Comparison of ENCODE assay signal across 8 cellular contexts in genomic region chr10:5890519-5890878, GRCh38. TPM values are rescaled to one million over a fixed set of nuclear protein-coding genes. Genes with fewer than 3 reads are reported as not detected.
A peak's percentile ranks its signal among the peaks of the same experiment; 100 is the strongest.
DNase-seq lines count a peak whose midpoint lies in the region; ATAC-seq and TF ChIP-seq lines count a peak whose summit lies in the region.

No MANE protein-coding gene starts in this region.

- H2AFZ ChIP-seq in smooth muscle cell (ENCODE audit: low read depth), result no peak overlapping the region

- in situ Hi-C loops in KBM-7 (cut with MboI; ENCODE audit: low pct_unique_long_range_greater_than_20kb, low sequenced_read_pairs), result no loop called here

- no peaks in the 10 kb centered on the region for H3K9me3 Mint-ChIP-seq in activated naive CD4-positive, alpha-beta T cell treated with anti-CD3 and anti-CD28 coated beads, Interleukin-2, amount 10 ng/mL, durations not matched to agents 7 days and 5 days

- H3K27me3 ChIP-seq in iPS DF 6.9 (ENCODE audit: control insufficient read depth, insufficient read depth, low read length), result no peaks in the 10 kb centered on the region
- no peaks in the 10 kb centered on the region for H3K27me3 ChIP-seq in smooth muscle cell (ENCODE audit: low read depth)

- H3K4me1 Mint-ChIP-seq in activated naive CD4-positive, alpha-beta T cell treated with anti-CD3 and anti-CD28 coated beads, Interleukin-2, amount 10 ng/mL, durations not matched to agents 7 days and 5 days, result peaks cover 59% of the 10 kb centered on the region

- no peak for TF ChIP-seq CTCF in smooth muscle cell (IDR thresholded peaks at IDR 0.05; ENCODE audit: borderline replicate concordance, insufficient read depth, poor library complexity, severe bottlenecking)

- peak overlapping the region; percentile 68 for H3K9ac ChIP-seq in smooth muscle cell (ENCODE audit: low read depth)

- peak overlapping the region; percentile 86 for H3K4me2 ChIP-seq in smooth muscle cell

- no CpG with 5 or more reads among the region's 28 CpGs for WGBS in iPS DF 6.9 (ENCODE audit: insufficient coverage, insufficient read length)
- 0% methylated on average over 16 of the region's 28 CpGs for WGBS in smooth muscle cell (ENCODE audit: low lambda C conversion rate)

- H3K4me3 Mint-ChIP-seq in activated naive CD4-positive, alpha-beta T cell treated with anti-CD3 and anti-CD28 coated beads, Interleukin-2, amount 10 ng/mL, durations not matched to agents 7 days and 5 days, result peak overlapping the region; percentile 90

- DNase-seq in CD1c-positive myeloid dendritic cell (ENCODE audit: extremely low spot score), result peak; percentile 61
- peak; percentile 43 for DNase-seq in KBM-7
- no peak for DNase-seq in activated naive CD4-positive, alpha-beta T cell treated with anti-CD3 and anti-CD28 coated beads, Interleukin-2, amount 10 ng/mL, durations not matched to agents 7 days and 5 days
- DNase-seq in iPS DF 6.9 (ENCODE audit: low read depth, low spot score), result no peak
- no peak for DNase-seq in smooth muscle cell (lab: John Stamatoyannopoulos, UW; ENCODE audit: unreplicated experiment)
- no peak for DNase-seq in nucleus accumbens (lab: John Stamatoyannopoulos, UW)

- CTCF ChIA-PET in activated naive CD4-positive, alpha-beta T cell treated with anti-CD3 and anti-CD28 coated beads, Interleukin-2, amount 10 ng/mL, durations not matched to agents 7 days and 5 days (lab: Charles Lee), result interaction anchor here (0.5 to 0.7 kb wide), 2 partner anchors 92 to 268 kb away, joined by 3 to 4 read pairs; no protein-coding TSS in a partner anchor

- H3K79me2 ChIP-seq in smooth muscle cell (ENCODE audit: low read depth), result peaks cover 58% of the 10 kb centered on the region

- ATAC-seq in GM21390 (IDR thresholded peaks at IDR 0.05; ENCODE audit: unreplicated experiment) (peak; percentile 6), GM18873 (IDR thresholded peaks at IDR 0.05; ENCODE audit: low FRiP score, unreplicated experiment) (no peak)

- H3K9me3 ChIP-seq in iPS DF 6.9 (ENCODE audit: control insufficient read depth, insufficient read depth, low read length) (no peaks in the 10 kb centered on the region), smooth muscle cell (replicated peaks; ENCODE audit: low read depth) (no peaks in the 10 kb centered on the region)

- H3K36me3 ChIP-seq in iPS DF 6.9 (ENCODE audit: control insufficient read depth, insufficient read depth, low read length) (peaks cover 8% of the 10 kb centered on the region), smooth muscle cell (ENCODE audit: low read depth) (no peaks in the 10 kb centered on the region)

- no peaks in the 10 kb centered on the region for H3F3A ChIP-seq in smooth muscle cell (ENCODE audit: low read depth)

- H3K27ac ChIP-seq in iPS DF 6.9 (ENCODE audit: low read length) (no peak overlapping the region), smooth muscle cell (ENCODE audit: low read depth) (peak overlapping the region; percentile 47)

- peak overlapping the region; percentile 76 for H3K4me3 ChIP-seq in iPS DF 6.9 (ENCODE audit: low read length)
- peak overlapping the region; percentile 96 for H3K4me3 ChIP-seq in smooth muscle cell

- H3K4me1 ChIP-seq in iPS DF 6.9 (ENCODE audit: control insufficient read depth, insufficient read depth, low read length) (no peaks in the 10 kb centered on the region; the same call in 1 of the 2 replicates), smooth muscle cell (ENCODE audit: low read depth) (peaks cover 20% of the 10 kb centered on the region)

- H3K27ac Mint-ChIP-seq in activated naive CD4-positive, alpha-beta T cell treated with anti-CD3 and anti-CD28 coated beads, Interleukin-2, amount 10 ng/mL, durations not matched to agents 7 days and 5 days, result peak overlapping the region; percentile 81

- peaks cover 38% of the 10 kb centered on the region for H4K20me1 ChIP-seq in smooth muscle cell (ENCODE audit: low read depth)

- no peaks in the 10 kb centered on the region for H3K27me3 Mint-ChIP-seq in activated naive CD4-positive, alpha-beta T cell treated with anti-CD3 and anti-CD28 coated beads, Interleukin-2, amount 10 ng/mL, durations not matched to agents 7 days and 5 days

- peaks cover 42% of the 10 kb centered on the region for H3K36me3 Mint-ChIP-seq in activated naive CD4-positive, alpha-beta T cell treated with anti-CD3 and anti-CD28 coated beads, Interleukin-2, amount 10 ng/mL, durations not matched to agents 7 days and 5 days

RNA-seq across cellular contexts. Expression of gene FBH1, which starts 0.5 kb away (rescaled TPM):
- total RNA-seq in smooth muscle cell, result 58.2 and 70.0 TPM in 2 replicates
- polyA plus RNA-seq in smooth muscle cell, result 68.4 and 84.2 TPM in 2 replicates

RNA-seq across cellular contexts. Expression of gene ANKRD16, which starts 0.8 kb away (rescaled TPM):
- total RNA-seq in smooth muscle cell, result 2.7 and 4.6 TPM in 2 replicates
- 3.7 and 10.3 TPM in 2 replicates for polyA plus RNA-seq in smooth muscle cell

Comparison
In these comparisons a context has a peak if more than half of its experiments do, and no peak if none do; other contexts are left out.
1. DNase-seq: peak in CD1c-positive myeloid dendritic cell (single experiment) and KBM-7 (single experiment); none in activated naive CD4-positive, alpha-beta T cell treated with anti-CD3 and anti-CD28 coated beads, Interleukin-2, amount 10 ng/mL, durations not matched to agents 7 days and 5 days (single experiment), iPS DF 6.9 (single experiment), smooth muscle cell (single experiment) and nucleus accumbens (0 of 56).